ENCODE assay signal across 17 cellular contexts in genomic region chr6:139329224-139329623, GRCh38. TPM values are rescaled to one million over a fixed set of nuclear protein-coding genes. Genes with fewer than 3 reads are reported as not detected.
A peak's percentile ranks its signal among the peaks of the same experiment; 100 is the strongest.
DNase-seq lines count a peak whose midpoint lies in the region; TF ChIP-seq lines count a peak whose summit lies in the region.
"Had no signal": no experiment of that assay in that cellular context is flagged by ENCODE, and none has a peak within 500 bp of the region (broad histone marks: within the 10 kb centered on the region; RNA-seq: fewer than 3 reads in every experiment).

No MANE protein-coding gene starts in this region.

- CTCF ChIA-PET in HEK293 (lab: Yijun Ruan, JAX), result interaction anchor here (0.7 to 1.3 kb wide), 2 partner anchors 16 to 79 kb away, joined by 3 to 5 read pairs; no protein-coding TSS in a partner anchor

- no peak for DNase-seq in activated naive CD4-positive, alpha-beta T cell treated with Interleukin-2 at 50 U/mL for 16 hours
- DNase-seq in OCI-M1 (lab: John Stamatoyannopoulos, UW) (no peak), left ventricle myocardium inferior (no peak), prostate gland (ENCODE audit: low spot score) (no peak)
- DNase-seq: 8988T; Calu3; CD8-positive, alpha-beta T cell; DMS79 treated with DMSO at 0.1 percent for 48 hours; EL; H9 had no signal

- no peaks in the 10 kb centered on the region for H3K9me3 ChIP-seq in HEK293 (ENCODE audit: control insufficient read depth, insufficient read depth, low read depth, low read length)
- no peaks in the 10 kb centered on the region for H3K9me3 ChIP-seq in SU-DHL-6 (ENCODE audit: insufficient read depth, low read length)
- no peaks in the 10 kb centered on the region for H3K9me3 ChIP-seq in left ventricle myocardium inferior (replicated peaks)
- H3K9me3 ChIP-seq in prostate gland, result no peaks in the 10 kb centered on the region

- no peaks in the 10 kb centered on the region for H4K20me1 ChIP-seq in SU-DHL-6 (ENCODE audit: low read depth, low read length)
- H4K20me1 ChIP-seq: BLaER1 treated with 17β-estradiol and CSF1 and Interleukin-3, amounts not matched to agents 10 nM and 100 nM had no signal

- 96% methylated on average over 3 of the region's 3 CpGs for WGBS in prostate gland

- H3K27ac ChIP-seq in HEK293 (ENCODE audit: extremely low read depth, low read depth, low read length) (no peak overlapping the region), SU-DHL-6 (ENCODE audit: low read depth, low read length) (peak overlapping the region; percentile 72), left ventricle myocardium inferior (replicated peaks) (no peak overlapping the region), prostate gland (no peak overlapping the region)
- H3K27ac ChIP-seq: BLaER1 treated with 17β-estradiol and CSF1 and Interleukin-3, amounts not matched to agents 10 nM and 100 nM had no signal

- H3K36me3 ChIP-seq in HEK293 (ENCODE audit: control insufficient read depth in 2 of 2, insufficient read depth in 1 of 2, low read length in 2 of 2) (no peaks in the 10 kb centered on the region), SU-DHL-6 (ENCODE audit: low read length) (peaks cover 9% of the 10 kb centered on the region), left ventricle myocardium inferior (no peaks in the 10 kb centered on the region), prostate gland (no peaks in the 10 kb centered on the region)
- H3K36me3 ChIP-seq: BLaER1 treated with 17β-estradiol and CSF1 and Interleukin-3, amounts not matched to agents 10 nM and 100 nM had no signal

- peaks cover 52% of the 10 kb centered on the region for H3F3A ChIP-seq in SU-DHL-6 (ENCODE audit: insufficient read depth)

- no peaks in the 10 kb centered on the region; the same call in 1 of the 2 replicates for H3K79me2 ChIP-seq in SU-DHL-6 (ENCODE audit: insufficient read depth, low read length)

- POLR2A ChIA-PET in HEK293 (lab: Yijun Ruan, JAX), result no interaction called here

- no peak overlapping the region for H2AFZ ChIP-seq in SU-DHL-6 (ENCODE audit: low read depth, low read length, severe bottlenecking)

- peaks cover 33% of the 10 kb centered on the region for H3K4me1 Mint-ChIP-seq in activated naive CD4-positive, alpha-beta T cell treated with anti-CD3 and anti-CD28 coated beads, Interleukin-2, amount 50 U/mL, for 24 hours

- 0 out of 2 replicates have a peak overlapping the region, but pooled peaks have one; percentile 2 for H3K9ac ChIP-seq in SU-DHL-6 (ENCODE audit: low read length)
- H3K9ac ChIP-seq: BLaER1 treated with 17β-estradiol and CSF1 and Interleukin-3, amounts not matched to agents 10 nM and 100 nM had no signal

- TF ChIP-seq CTCF in HEK293 (tag by site-specific recombination; IDR thresholded peaks at IDR 0.05), result no peak
- no peak for TF ChIP-seq CTCF in SU-DHL-6 (IDR thresholded peaks at IDR 0.05; ENCODE audit: insufficient read depth, low read length, poor library complexity, severe bottlenecking)
- TF ChIP-seq CTCF in left ventricle myocardium inferior (IDR thresholded peaks at IDR 0.05; ENCODE audit: borderline replicate concordance), result no peak
- TF ChIP-seq CTCF in prostate gland (IDR thresholded peaks at IDR 0.05), result no peak

- H3K4me2 ChIP-seq in SU-DHL-6 (ENCODE audit: low read depth, low read length, poor library complexity, severe bottlenecking), result no peak overlapping the region
- H3K4me2 ChIP-seq: BLaER1 treated with 17β-estradiol and CSF1 and Interleukin-3, amounts not matched to agents 10 nM and 100 nM had no signal

- no peaks in the 10 kb centered on the region for H3K27me3 Mint-ChIP-seq in activated naive CD4-positive, alpha-beta T cell treated with anti-CD3 and anti-CD28 coated beads, Interleukin-2, amount 50 U/mL, for 24 hours

- H3K4me1 ChIP-seq in HEK293 (ENCODE audit: control insufficient read depth, insufficient read depth, low read length) (no peaks in the 10 kb centered on the region), left ventricle myocardium inferior (peaks cover 6% of the 10 kb centered on the region), prostate gland (replicated peaks) (no peaks in the 10 kb centered on the region)

- no peak overlapping the region for H3K4me3 Mint-ChIP-seq in activated naive CD4-positive, alpha-beta T cell treated with anti-CD3 and anti-CD28 coated beads, Interleukin-2, amount 50 U/mL, for 24 hours
- H3K4me3 Mint-ChIP-seq: CD8-positive, alpha-beta T cell; H9 had no signal

- no peaks in the 10 kb centered on the region for H3K9me2 ChIP-seq in SU-DHL-6 (replicated peaks; ENCODE audit: insufficient read depth, low read length)

- intact Hi-C loops in left ventricle myocardium inferior (cut with micrococcal nuclease) (no loop called here), prostate gland (cut with DNase I) (no loop called here)

- H3K27ac Mint-ChIP-seq in activated naive CD4-positive, alpha-beta T cell treated with anti-CD3 and anti-CD28 coated beads, Interleukin-2, amount 50 U/mL, for 24 hours, result peak overlapping the region; percentile 62
- H3K27ac Mint-ChIP-seq: CD8-positive, alpha-beta T cell; H9 had no signal

- H3K27me3 ChIP-seq in SU-DHL-6 (ENCODE audit: low read length) (no peaks in the 10 kb centered on the region), left ventricle myocardium inferior (ENCODE audit: low read depth) (no peaks in the 10 kb centered on the region), prostate gland (replicated peaks; ENCODE audit: insufficient read depth) (no peaks in the 10 kb centered on the region)
- H3K27me3 ChIP-seq: BLaER1 treated with 17β-estradiol and CSF1 and Interleukin-3, amounts not matched to agents 10 nM and 100 nM had no signal

- no peaks in the 10 kb centered on the region for H3K36me3 Mint-ChIP-seq in activated naive CD4-positive, alpha-beta T cell treated with anti-CD3 and anti-CD28 coated beads, Interleukin-2, amount 50 U/mL, for 24 hours
- H3K36me3 Mint-ChIP-seq: CD8-positive, alpha-beta T cell had no signal

- H3K4me3 ChIP-seq in HEK293 (ENCODE audit: low read depth, low read length) (no peak overlapping the region), SU-DHL-6 (ENCODE audit: insufficient read depth, low read length, poor library complexity, severe bottlenecking) (no peak overlapping the region), left ventricle myocardium inferior (no peak overlapping the region), prostate gland (no peak overlapping the region)
- H3K4me3 ChIP-seq: BLaER1 treated with 17β-estradiol and CSF1 and Interleukin-3, amounts not matched to agents 10 nM and 100 nM; GM12878 had no signal

- no peak for TF ChIP-seq POLR2A in prostate gland (IDR thresholded peaks at IDR 0.05)

- no peaks in the 10 kb centered on the region for H3K9me3 Mint-ChIP-seq in activated naive CD4-positive, alpha-beta T cell treated with anti-CD3 and anti-CD28 coated beads, Interleukin-2, amount 50 U/mL, for 24 hours
- H3K9me3 Mint-ChIP-seq: CD8-positive, alpha-beta T cell had no signal

TF ChIP-seq in HEK293, 187 proteins besides CTCF, POLR2A, EP300 and RAD21:
- TF ChIP-seq ZFP37 (tag by site-specific recombination; IDR thresholded peaks at IDR 0.05) (no peak), ZNF146 (tag by site-specific recombination; IDR thresholded peaks at IDR 0.05) (peak; percentile 75), ZNF580 (tag by site-specific recombination; IDR thresholded peaks at IDR 0.05) (0 out of 2 replicates have a peak, but pooled peaks have one; percentile 34), ZNF214 (tag by site-specific recombination; IDR thresholded peaks at IDR 0.05; ENCODE audit: borderline replicate concordance) (no peak)

RNA-seq across cellular contexts. Expression of gene TXLNB, which starts 37.4 kb away (rescaled TPM):
- 137 TPM for total RNA-seq in left ventricle myocardium inferior
- 1 to 10 TPM in 1 of 2 donors, under 1 TPM in 1; 0.32 to 1.2 TPM for total RNA-seq in prostate gland
- total RNA-seq: A673, HepG2 had no signal

RNA-seq across cellular contexts. Expression of gene CITED2, which starts 45.2 kb away (rescaled TPM):
- total RNA-seq in left ventricle myocardium inferior (105 TPM), prostate gland (100 to 1,000 TPM; 117 to 149 TPM)

Comparison
In these comparisons a context has a peak if more than half of its experiments do, and no peak if none do; other contexts are left out.
1. RNA of gene TXLNB, which starts 37.4 kb away (total RNA-seq): 137 TPM in left ventricle myocardium inferior (single experiment); 0.32 to 1.2 TPM in prostate gland; every median in the first group is over 10 times any median in the second.